ENCODE assay signal across 2 cellular contexts in the genomic region with DNA sequence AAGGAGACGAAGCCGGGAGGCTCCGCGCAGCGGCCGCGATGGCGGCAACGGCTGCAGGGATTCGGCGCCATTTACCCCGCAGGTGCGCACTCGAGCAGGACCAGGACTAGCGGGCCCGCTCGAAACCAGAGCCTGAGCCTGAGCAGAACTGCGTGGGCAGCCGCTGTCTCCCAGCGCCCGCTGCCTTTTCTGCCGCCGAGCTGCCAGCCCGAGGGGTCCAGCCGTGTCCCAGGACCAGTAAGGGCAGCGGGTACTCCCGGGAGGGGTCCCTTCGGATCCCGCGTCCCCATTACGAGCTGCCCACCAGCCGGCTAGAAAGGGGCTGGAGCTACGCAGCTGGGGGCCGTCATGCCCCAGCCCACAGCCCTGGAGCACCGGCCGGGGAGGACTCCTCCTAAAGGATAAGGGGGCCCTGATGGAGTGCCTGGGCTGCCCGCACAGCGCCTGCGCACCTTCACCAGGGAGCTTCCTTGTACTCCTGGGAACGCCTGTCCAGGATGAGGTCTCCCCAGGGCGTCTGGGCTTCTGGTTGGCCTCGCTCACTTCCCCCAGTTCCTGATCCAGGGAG.
TF ChIP-seq lines count a peak whose summit lies in the region.

No MANE protein-coding gene starts in this region.

TF ChIP-seq in A549, 52 proteins besides CTCF, POLR2A, EP300 and RAD21 (continued from another document):
- no peak for TF ChIP-seq ZNF302 (CRISPR knock-in tag; IDR thresholded peaks at IDR 0.05)
- no peak for TF ChIP-seq HEYL (CRISPR knock-in tag; IDR thresholded peaks at IDR 0.05)
- TF ChIP-seq POLR2AphosphoS2 (conservative IDR thresholded peaks at IDR 0.05; ENCODE audit: low read length) = no peak
- TF ChIP-seq ZSCAN20 (CRISPR knock-in tag; IDR thresholded peaks at IDR 0.05) = no peak

TF ChIP-seq in WTC11, 78 proteins besides CTCF, POLR2A, EP300 and RAD21:
- TF ChIP-seq AR (CRISPR knock-in tag; IDR thresholded peaks at IDR 0.05) (no peak), CREM (CRISPR knock-in tag; IDR thresholded peaks at IDR 0.05) (no peak), HMGA2 (CRISPR knock-in tag; IDR thresholded peaks at IDR 0.05) (no peak), E2F4 (CRISPR knock-in tag; IDR thresholded peaks at IDR 0.05; ENCODE audit: borderline replicate concordance, low read depth) (no peak), TEAD4 (CRISPR knock-in tag; IDR thresholded peaks at IDR 0.05) (0 out of 2 replicates have a peak, but pooled peaks have one; percentile 25), SMAD4 (CRISPR knock-in tag; IDR thresholded peaks at IDR 0.05) (0 out of 2 replicates have a peak, but pooled peaks have one; percentile 34), RELA (CRISPR knock-in tag; IDR thresholded peaks at IDR 0.05; ENCODE audit: borderline replicate concordance) (no peak), ZNF263 (CRISPR knock-in tag; IDR thresholded peaks at IDR 0.05; ENCODE audit: low read depth) (peak; percentile 97), TP53 (CRISPR knock-in tag; IDR thresholded peaks at IDR 0.05) (0 out of 2 replicates have a peak, but pooled peaks have one; percentile 18)
- TF ChIP-seq, protein P1, sequence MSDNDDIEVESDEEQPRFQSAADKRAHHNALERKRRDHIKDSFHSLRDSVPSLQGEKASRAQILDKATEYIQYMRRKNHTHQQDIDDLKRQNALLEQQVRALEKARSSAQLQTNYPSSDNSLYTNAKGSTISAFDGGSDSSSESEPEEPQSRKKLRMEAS (CRISPR knock-in tag; IDR thresholded peaks at IDR 0.05) = peak; percentile 34; the same call in 1 of the 2 replicates
- TF ChIP-seq, protein P2, sequence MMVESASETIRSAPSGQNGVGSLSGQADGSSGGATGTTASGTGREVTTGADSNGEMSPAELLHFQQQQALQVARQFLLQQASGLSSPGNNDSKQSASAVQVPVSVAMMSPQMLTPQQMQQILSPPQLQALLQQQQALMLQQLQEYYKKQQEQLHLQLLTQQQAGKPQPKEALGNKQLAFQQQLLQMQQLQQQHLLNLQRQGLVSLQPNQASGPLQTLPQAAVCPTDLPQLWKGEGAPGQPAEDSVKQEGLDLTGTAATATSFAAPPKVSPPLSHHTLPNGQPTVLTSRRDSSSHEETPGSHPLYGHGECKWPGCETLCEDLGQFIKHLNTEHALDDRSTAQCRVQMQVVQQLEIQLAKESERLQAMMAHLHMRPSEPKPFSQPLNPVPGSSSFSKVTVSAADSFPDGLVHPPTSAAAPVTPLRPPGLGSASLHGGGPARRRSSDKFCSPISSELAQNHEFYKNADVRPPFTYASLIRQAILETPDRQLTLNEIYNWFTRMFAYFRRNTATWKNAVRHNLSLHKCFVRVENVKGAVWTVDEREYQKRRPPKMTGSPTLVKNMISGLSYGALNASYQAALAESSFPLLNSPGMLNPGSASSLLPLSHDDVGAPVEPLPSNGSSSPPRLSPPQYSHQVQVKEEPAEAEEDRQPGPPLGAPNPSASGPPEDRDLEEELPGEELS (CRISPR knock-in tag; IDR thresholded peaks at IDR 0.05) = 0 out of 2 replicates have a peak, but pooled peaks have one; percentile 17
